In the genomic region with DNA sequence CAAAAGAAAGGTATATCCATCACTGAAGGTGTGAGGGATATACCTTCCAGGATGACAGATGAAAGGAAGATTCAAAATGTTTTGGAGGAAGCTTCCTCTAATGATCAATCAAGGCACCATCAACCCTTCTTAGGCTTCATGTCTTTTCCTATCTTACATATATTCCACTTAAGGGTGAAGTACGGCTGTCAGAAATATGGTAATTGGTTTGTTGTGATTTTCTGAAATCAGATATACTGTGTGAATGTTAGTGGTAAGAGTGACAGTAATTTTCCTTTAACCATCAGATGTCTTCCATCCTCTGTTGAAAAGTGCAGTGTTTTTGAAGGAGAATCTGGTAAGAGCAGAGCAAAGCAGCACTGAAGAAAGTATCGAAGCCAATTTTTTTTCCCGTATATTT, we compare ENCODE assay signal across 9 cellular contexts.
"Had no signal": no experiment of that assay in that cellular context is flagged by ENCODE, and none has a peak within 500 bp of the region (broad histone marks: within the 10 kb centered on the region; RNA-seq: fewer than 3 reads in every experiment).

No MANE protein-coding gene starts in this region.

- DNase-seq: GM23248, GOT3, H7, H9, HCEC 1CT, HFFc6 had no signal

- H3K9me3 ChIP-seq: HAP-1 had no signal

- H3K9ac ChIP-seq: GM23248 had no signal

- ATAC-seq: GM23338, HCT116 had no signal

- H2AFZ ChIP-seq: GM23248, GM23338 had no signal

- H3K4me3 Mint-ChIP-seq: GM23338, H9, HFFc6 had no signal

- H3K27ac ChIP-seq: GM23248 had no signal

- H3K4me2 ChIP-seq: GM23338 had no signal

- H3K27ac Mint-ChIP-seq: GM23338, H9, HFFc6 had no signal

- H3K4me3 ChIP-seq: GM23248, GM23338, HAP-1 had no signal
